19 cellular contexts compared by ENCODE assay signal in the genomic region with DNA sequence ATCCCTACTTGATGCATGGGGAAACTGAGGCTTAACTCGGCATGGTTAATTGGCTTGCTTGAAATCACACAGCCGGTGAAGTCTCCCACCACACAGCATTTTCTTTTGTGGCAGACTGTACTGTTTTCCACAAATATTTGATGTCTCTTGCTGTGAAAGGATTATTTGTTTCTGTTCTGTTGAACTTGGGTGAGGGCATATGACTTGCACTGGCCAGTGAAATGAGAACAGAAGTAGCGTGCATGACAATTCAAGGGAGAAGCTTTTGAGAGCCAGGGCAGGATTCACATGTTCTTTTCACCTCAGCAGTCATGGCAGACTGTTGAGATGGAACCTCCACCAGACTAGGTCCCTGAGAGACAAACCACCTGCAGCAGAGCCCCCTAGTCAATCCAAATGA. TPM values are rescaled to one million over a fixed set of nuclear protein-coding genes. Genes with fewer than 3 reads are reported as not detected.
A peak's percentile ranks its signal among the peaks of the same experiment; 100 is the strongest.
DNase-seq lines count a peak whose midpoint lies in the region; ATAC-seq and TF ChIP-seq lines count a peak whose summit lies in the region.
"Had no signal": no experiment of that assay in that cellular context is flagged by ENCODE, and none has a peak within 500 bp of the region (broad histone marks: within the 10 kb centered on the region; RNA-seq: fewer than 3 reads in every experiment).

No MANE protein-coding gene starts in this region.

- no peaks in the 10 kb centered on the region for H4K20me1 ChIP-seq in PC-9 (ENCODE audit: insufficient read depth)

- no peak overlapping the region for H3K4me3 Mint-ChIP-seq in activated naive CD4-positive, alpha-beta T cell treated with anti-CD3 and anti-CD28 coated beads, Interleukin-2, amount 50 U/mL, for 24 hours
- no peak overlapping the region for H3K4me3 Mint-ChIP-seq in stimulated activated naive B cell treated with anti-CD40 and anti-IgM and Interleukin-4, amounts not matched to agents 10 μg/mL and 1 μg/mL and 100 μg/mL, for 72 hours
- H3K4me3 Mint-ChIP-seq: H9 had no signal

- ATAC-seq in stimulated activated naive B cell treated with anti-CD40 and anti-IgM and Interleukin-4, amounts not matched to agents 10 μg/mL and 1 μg/mL and 100 μg/mL, for 72 hours (replicated peaks): peak; percentile 34 to 36
- no peak for ATAC-seq in HG02588 (IDR thresholded peaks at IDR 0.05; ENCODE audit: unreplicated experiment)
- no peak for ATAC-seq in GM21423 (IDR thresholded peaks at IDR 0.05; ENCODE audit: unreplicated experiment)

- no peaks in the 10 kb centered on the region for H3K36me3 ChIP-seq in PC-9 (ENCODE audit: low read depth)
- H3K36me3 ChIP-seq: SJSA1 had no signal

- H3K4me2 ChIP-seq in PC-9: peak overlapping the region; percentile 51

- POLR2A ChIA-PET in PC-9 (lab: Charles Lee; ENCODE audit: unreplicated experiment): no interaction called here
- POLR2A ChIA-PET in GM10248 (lab: Yijun Ruan, JAX): no interaction called here

- no peaks in the 10 kb centered on the region for H3K27me3 ChIP-seq in PC-9 (ENCODE audit: insufficient read depth, low read depth)
- no peaks in the 10 kb centered on the region for H3K27me3 ChIP-seq in dorsolateral prefrontal cortex
- H3K27me3 ChIP-seq: SJSA1 had no signal

- no peaks in the 10 kb centered on the region for H3K9me3 Mint-ChIP-seq in activated naive CD4-positive, alpha-beta T cell treated with anti-CD3 and anti-CD28 coated beads, Interleukin-2, amount 50 U/mL, for 24 hours
- H3K9me3 Mint-ChIP-seq in stimulated activated naive B cell treated with anti-CD40 and anti-IgM and Interleukin-4, amounts not matched to agents 10 μg/mL and 1 μg/mL and 100 μg/mL, for 72 hours: peaks cover 2 to 4% of the 10 kb centered on the region in 2 donors

- peaks cover 33% of the 10 kb centered on the region for H3K4me1 ChIP-seq in PC-9 (replicated peaks; ENCODE audit: insufficient read depth)

- DNase-seq in activated naive CD4-positive, alpha-beta T cell (lab: John Stamatoyannopoulos, UW): no peak
- DNase-seq in PC-9 (no peak), dorsolateral prefrontal cortex (no peak), GM10248 (ENCODE audit: extremely low spot score) (no peak)
- no peak for DNase-seq in stimulated activated naive B cell treated with anti-CD40 and anti-IgM and Interleukin-4, amounts not matched to agents 10 μg/mL and 1 μg/mL and 100 μg/mL, for 72 hours
- DNase-seq: DMS153, H9, MV-4-11, NCI-H1417 treated with DMSO at 0.1 percent for 48 hours, NCI-H2029, NCI-H2171, NCI-H446, NCI-H69, RPMI8226 had no signal

- no peaks in the 10 kb centered on the region for H3K4me1 Mint-ChIP-seq in activated naive CD4-positive, alpha-beta T cell treated with anti-CD3 and anti-CD28 coated beads, Interleukin-2, amount 50 U/mL, for 24 hours
- H3K4me1 Mint-ChIP-seq in stimulated activated naive B cell treated with anti-CD40 and anti-IgM and Interleukin-4, amounts not matched to agents 10 μg/mL and 1 μg/mL and 100 μg/mL, for 72 hours: peaks cover 9 to 11% of the 10 kb centered on the region in 2 donors

- H3K4me3 ChIP-seq in PC-9: no peak overlapping the region
- no peak overlapping the region for H3K4me3 ChIP-seq in dorsolateral prefrontal cortex
- H3K4me3 ChIP-seq: SJSA1 had no signal

- peak overlapping the region; percentile 23 for H3K27ac Mint-ChIP-seq in activated naive CD4-positive, alpha-beta T cell treated with anti-CD3 and anti-CD28 coated beads, Interleukin-2, amount 50 U/mL, for 24 hours
- H3K27ac Mint-ChIP-seq in stimulated activated naive B cell treated with anti-CD40 and anti-IgM and Interleukin-4, amounts not matched to agents 10 μg/mL and 1 μg/mL and 100 μg/mL, for 72 hours: no peak overlapping the region
- H3K27ac Mint-ChIP-seq: H9 had no signal

- H2AFZ ChIP-seq in PC-9: no peak overlapping the region

- no peaks in the 10 kb centered on the region for H3K9me2 ChIP-seq in PC-9 (ENCODE audit: insufficient read depth)

- no peaks in the 10 kb centered on the region for H3K36me3 Mint-ChIP-seq in activated naive CD4-positive, alpha-beta T cell treated with anti-CD3 and anti-CD28 coated beads, Interleukin-2, amount 50 U/mL, for 24 hours
- peaks cover 2 to 4% of the 10 kb centered on the region in 2 donors for H3K36me3 Mint-ChIP-seq in stimulated activated naive B cell treated with anti-CD40 and anti-IgM and Interleukin-4, amounts not matched to agents 10 μg/mL and 1 μg/mL and 100 μg/mL, for 72 hours

- intact Hi-C loops in PC-9 (cut with micrococcal nuclease; ENCODE audit: unreplicated experiment) (no loop called here), dorsolateral prefrontal cortex (cut with DNase I) (loop anchor here in 1 of 2 donors (5.0 kb wide), 1 partner anchor 34 kb away; the partner anchor contains the start of gene AZIN2)

- BruUV-seq in PC-9 (replicated peaks; lab: Mats Ljungman, UMichigan): no TSS peak

- peaks cover 37% of the 10 kb centered on the region for H3F3A ChIP-seq in PC-9 (ENCODE audit: insufficient read depth, low read depth)

- TF ChIP-seq CTCF in PC-9 (conservative IDR thresholded peaks at IDR 0.05) (no peak), dorsolateral prefrontal cortex (IDR thresholded peaks at IDR 0.05 in 54 of 56, conservative IDR thresholded peaks at IDR 0.05 in 2 of 56; ENCODE audit: low read depth in 1 of 56, partially characterized antibody in 56 of 56) (no peak), GM10248 (IDR thresholded peaks at IDR 0.05; ENCODE audit: control extremely low read depth, extremely low read depth, low read depth, missing control alignments) (no peak)

- H3K27ac ChIP-seq in PC-9 (peak overlapping the region; percentile 64), dorsolateral prefrontal cortex (peak overlapping the region in 41 of 59 donors; percentile 7 to 84 (median 52))
- H3K27ac ChIP-seq: C4-2B had no signal

- CTCF ChIA-PET in PC-9 (lab: Charles Lee) (no interaction called here), GM10248 (lab: Yijun Ruan, JAX) (interaction anchor here (1.3 kb wide), 1 partner anchor 18 kb away, joined by 3 read pairs; no protein-coding TSS in a partner anchor)

- H3K79me2 ChIP-seq in PC-9 (ENCODE audit: low read depth): no peaks in the 10 kb centered on the region

- H3K9me3 ChIP-seq in PC-9 (ENCODE audit: insufficient read depth, low read depth): no peaks in the 10 kb centered on the region
- H3K9me3 ChIP-seq: SJSA1 had no signal

- no peaks in the 10 kb centered on the region for H3K27me3 Mint-ChIP-seq in activated naive CD4-positive, alpha-beta T cell treated with anti-CD3 and anti-CD28 coated beads, Interleukin-2, amount 50 U/mL, for 24 hours
- peaks cover 6 to 18% of the 10 kb centered on the region in 2 donors for H3K27me3 Mint-ChIP-seq in stimulated activated naive B cell treated with anti-CD40 and anti-IgM and Interleukin-4, amounts not matched to agents 10 μg/mL and 1 μg/mL and 100 μg/mL, for 72 hours

RNA-seq across cellular contexts. Expression of gene AK2, which starts 11.7 kb away (rescaled TPM):
- 191 and 232 TPM in 2 replicates for total RNA-seq in PC-9 (2021)
- total RNA-seq in dorsolateral prefrontal cortex: 100 to 1,000 TPM in 6 of 120 experiments, 10 to 100 TPM in 114; 59.4 to 114 (median 81.1) TPM

RNA-seq across cellular contexts. Expression of gene AZIN2, which starts 32.5 kb away (rescaled TPM):
- total RNA-seq in PC-9 (2021) (7.3 and 11.6 TPM in 2 replicates), dorsolateral prefrontal cortex (10 to 100 TPM; 22.5 to 68.9 (median 42.9) TPM)

Comparison
In these comparisons a context has a peak if more than half of its experiments do, and no peak if none do; other contexts are left out.
1. ATAC-seq: peak in stimulated activated naive B cell treated with anti-CD40 and anti-IgM and Interleukin-4, amounts not matched to agents 10 μg/mL and 1 μg/mL and 100 μg/mL, for 72 hours (2 of 2); none in HG02588 (single experiment) and GM21423 (single experiment).